In genomic region chr10:104907509-104907908, GRCh38 we compare ENCODE assay signal across 21 cellular contexts.
DNase-seq lines count a peak whose midpoint lies in the region; ATAC-seq, FAIRE-seq and TF ChIP-seq lines count a peak whose summit lies in the region.
"Had no signal": no experiment of that assay in that cellular context is flagged by ENCODE, and none has a peak within 500 bp of the region (broad histone marks: within the 10 kb centered on the region; RNA-seq: fewer than 3 reads in every experiment).

No MANE protein-coding gene starts in this region.

- H4K20me1 ChIP-seq in BLaER1 treated with 17β-estradiol and CSF1 and Interleukin-3, amounts not matched to agents 10 nM and 100 nM = no peaks in the 10 kb centered on the region
- no peaks in the 10 kb centered on the region for H4K20me1 ChIP-seq in GM12878 (ENCODE audit: control insufficient read depth, insufficient read depth)

- no peak overlapping the region for H3K4me3 ChIP-seq in BLaER1 treated with 17β-estradiol and CSF1 and Interleukin-3, amounts not matched to agents 10 nM and 100 nM
- H3K4me3 ChIP-seq in GM12878 (no peak overlapping the region), neuronal stem cell (ENCODE audit: low read length in 2 of 2) (no peak overlapping the region), lower leg skin (ENCODE audit: low read depth, poor library complexity, severe bottlenecking) (no peak overlapping the region)
- H3K4me3 ChIP-seq: HAP-1 had no signal

- H3K36me3 Mint-ChIP-seq in chondrocyte (ENCODE audit: low read depth) = no peaks in the 10 kb centered on the region
- H3K36me3 Mint-ChIP-seq: CD14-positive monocyte; CD8-positive, alpha-beta memory T cell had no signal

- BruUV-seq in GM12878 (replicated peaks; lab: Mats Ljungman, UMichigan) = no TSS peak

- H3K9me3 ChIP-seq in BLaER1 treated with 17β-estradiol and CSF1 and Interleukin-3, amounts not matched to agents 10 nM and 100 nM (replicated peaks in 1 of 11) = no peaks in the 10 kb centered on the region
- H3K9me3 ChIP-seq in GM12878 (replicated peaks; ENCODE audit: control insufficient read depth, insufficient read depth, low read length) (no peaks in the 10 kb centered on the region), neuronal stem cell (replicated peaks in 1 of 2; ENCODE audit: control insufficient read depth in 2 of 2, insufficient read depth in 1 of 2, low read depth in 1 of 2, low read length in 2 of 2) (no peaks in the 10 kb centered on the region)
- H3K9me3 ChIP-seq: HAP-1 had no signal

- H3K4me1 Mint-ChIP-seq in chondrocyte (ENCODE audit: low read depth) = no peaks in the 10 kb centered on the region
- H3K4me1 Mint-ChIP-seq: CD14-positive monocyte; CD8-positive, alpha-beta memory T cell had no signal

- no peak overlapping the region for H4K91ac ChIP-seq in neuronal stem cell (ENCODE audit: low read depth, low read length, poor library complexity)

- no peaks in the 10 kb centered on the region for H3K79me1 ChIP-seq in neuronal stem cell (ENCODE audit: low read depth, low read length)

- no peak overlapping the region for H3K4me3 Mint-ChIP-seq in chondrocyte (ENCODE audit: unreplicated experiment)
- H3K4me3 Mint-ChIP-seq: CD14-positive monocyte; CD4-positive, alpha-beta T cell; CD8-positive, alpha-beta memory T cell; HFFc6 had no signal

- H2AK5ac ChIP-seq in neuronal stem cell (ENCODE audit: low read depth, low read length) = no peak overlapping the region

- DNase-seq in NCI-H69 (lab: John Stamatoyannopoulos, UW) = peak; percentile 21
- DNase-seq in GM12878 (ENCODE audit: low read depth, low spot score) = no peak
- DNase-seq in neuronal stem cell (ENCODE audit: low spot score) = peak; percentile 26
- DNase-seq in sciatic nerve (ENCODE audit: low spot score) = no peak
- DNase-seq in activated effector memory CD4-positive, alpha-beta T cell treated with anti-CD3 and anti-CD28 coated beads, Interleukin-2, amount 50 U/mL, for 16 hours = no peak
- DNase-seq in lower leg skin (ENCODE audit: low spot score in 2 of 2) = no peak
- DNase-seq in chondrocyte (ENCODE audit: low spot score) = no peak
- DNase-seq: CD4-positive, alpha-beta T cell; CD8-positive, alpha-beta memory T cell; DMS 273 treated with DMSO at 0.1 percent for 48 hours; EL; GDM1; GOT3; HFFc6 had no signal

- TF ChIP-seq CTCF in GM12878 (IDR thresholded peaks at IDR 0.05 in 2 of 3, conservative IDR thresholded peaks at IDR 0.05 in 1 of 3; ENCODE audit: control insufficient read depth in 2 of 3, extremely low read depth in 1 of 3, insufficient read depth in 1 of 3, low read depth in 3 of 3, low read length in 3 of 3) = no peak
- TF ChIP-seq CTCF in lower leg skin (IDR thresholded peaks at IDR 0.05) = no peak
- TF ChIP-seq CTCF in chondrocyte (IDR thresholded peaks at IDR 0.05) = no peak

- H2BK15ac ChIP-seq in neuronal stem cell (ENCODE audit: low read length) = no peak overlapping the region

- WGBS in GM12878 (ENCODE audit: insufficient coverage, insufficient replicate concordance, low lambda C conversion rate, missing lambda C conversion rate) = 1% methylated on average over 5 of the region's 5 CpGs
- no CpG with 5 or more reads among the region's 5 CpGs for WGBS in neuronal stem cell (ENCODE audit: extremely low coverage in 2 of 2, insufficient read length in 2 of 2, insufficient replicate concordance in 1 of 2), 2 donors
- WGBS in lower leg skin, 2 donors = 61 to 82% methylated on average over 5 of the region's 5 CpGs

- no peak overlapping the region for H2BK12ac ChIP-seq in neuronal stem cell (ENCODE audit: low read length)

- H3K4me2 ChIP-seq in BLaER1 treated with 17β-estradiol and CSF1 and Interleukin-3, amounts not matched to agents 10 nM and 100 nM = peak overlapping the region in 8 of 11 experiments; percentile 8 to 75 (median 70); a peak in 15 of 22 replicates
- H3K4me2 ChIP-seq in GM12878 (ENCODE audit: control insufficient read depth, insufficient read depth) (no peak overlapping the region), neuronal stem cell (ENCODE audit: insufficient read depth, low read length, poor library complexity, severe bottlenecking) (no peak overlapping the region)

- TF ChIP-seq EP300 in GM12878 (IDR thresholded peaks at IDR 0.05; ENCODE audit: borderline replicate concordance in 1 of 2, control insufficient read depth in 1 of 2, low read depth in 2 of 2, low read length in 2 of 2) = no peak

- CTCF ChIA-PET in GM12878 (lab: Yijun Ruan, JAX) = interaction anchor here (1.3 kb wide), 1 partner anchor 8 kb away, joined by 3 read pairs; no protein-coding TSS in a partner anchor

- intact Hi-C loops in GM12878 (cut with micrococcal nuclease; ENCODE audit: unreplicated experiment) = no loop called here
- intact Hi-C loops in sciatic nerve (cut with DNase I) = no loop called here
- intact Hi-C loops in lower leg skin (cut with DNase I; ENCODE audit: low total_unique reads) = no loop called here

- no peak overlapping the region for H2BK5ac ChIP-seq in neuronal stem cell (ENCODE audit: low read length)

- no peak overlapping the region for H3K18ac ChIP-seq in neuronal stem cell (ENCODE audit: low read length)

- SMC1A ChIA-PET in GM12878 (lab: Charles Lee; ENCODE audit: uncharacterized antibody, unreplicated experiment) = interaction anchor here (1.5 kb wide), 1 partner anchor 16 kb away, joined by 3 read pairs; no protein-coding TSS in a partner anchor

- peaks cover 13 to 42% (median 32%) of the 10 kb centered on the region in 10 experiments for H3K4me1 ChIP-seq in BLaER1 treated with 17β-estradiol and CSF1 and Interleukin-3, amounts not matched to agents 10 nM and 100 nM
- H3K4me1 ChIP-seq in GM12878 (ENCODE audit: control insufficient read depth, insufficient read depth, low read length) (no peaks in the 10 kb centered on the region), neuronal stem cell (ENCODE audit: control insufficient read depth in 2 of 2, insufficient read depth in 1 of 2, low read depth in 1 of 2, low read length in 2 of 2) (peaks cover 4 to 14% of the 10 kb centered on the region in 2 donors)
- H3K4me1 ChIP-seq: HAP-1 had no signal

- H3K4ac ChIP-seq in neuronal stem cell (ENCODE audit: low read length) = no peak overlapping the region

- H3K27me3 Mint-ChIP-seq in chondrocyte (ENCODE audit: low read depth) = peaks cover 3% of the 10 kb centered on the region

- FAIRE-seq in GM12878 (lab: Jason Lieb, UNC) = no peak
- FAIRE-seq: D721Med, GM12891, GM18507, H54 had no signal

- no peaks in the 10 kb centered on the region for H3K27me3 ChIP-seq in BLaER1 treated with 17β-estradiol and CSF1 and Interleukin-3, amounts not matched to agents 10 nM and 100 nM
- no peaks in the 10 kb centered on the region; a peak in 1 of 4 replicates for H3K27me3 ChIP-seq in GM12878 (replicated peaks in 1 of 2; ENCODE audit: control insufficient read depth in 2 of 2, insufficient read depth in 2 of 2, low read length in 1 of 2)
- H3K27me3 ChIP-seq in neuronal stem cell (ENCODE audit: control insufficient read depth in 3 of 3, insufficient read depth in 3 of 3, low read depth in 1 of 3, low read length in 3 of 3) = peaks cover 0 to 4% (median 2%) of the 10 kb centered on the region in 3 experiments

- H3K14ac ChIP-seq in neuronal stem cell (ENCODE audit: low read length) = no peak overlapping the region

- ATAC-seq in GM12878 (0 out of 3 replicates have a peak, but pooled peaks have one; percentile 12), sciatic nerve (no peak)

- H2AFZ ChIP-seq in GM12878 (ENCODE audit: control insufficient read depth, low read depth, low read length) (no peak overlapping the region), neuronal stem cell (ENCODE audit: low read length) (no peak overlapping the region)

- H3K36me3 ChIP-seq in BLaER1 treated with 17β-estradiol and CSF1 and Interleukin-3, amounts not matched to agents 10 nM and 100 nM = no peaks in the 10 kb centered on the region
- H3K36me3 ChIP-seq in GM12878 (ENCODE audit: control insufficient read depth in 2 of 2, insufficient read depth in 2 of 2, low read length in 1 of 2) (no peaks in the 10 kb centered on the region), neuronal stem cell (replicated peaks in 1 of 2; ENCODE audit: control insufficient read depth in 2 of 2, insufficient read depth in 2 of 2, low read length in 2 of 2) (no peaks in the 10 kb centered on the region)
- H3K36me3 ChIP-seq: HAP-1 had no signal

- H3K27ac Mint-ChIP-seq in chondrocyte (ENCODE audit: unreplicated experiment) = no peak overlapping the region
- H3K27ac Mint-ChIP-seq: CD14-positive monocyte; CD4-positive, alpha-beta T cell; CD8-positive, alpha-beta memory T cell; HFFc6 had no signal

- POLR2A ChIA-PET in GM12878 (lab: Charles Lee) = no interaction called here

- no peak overlapping the region for H3K23ac ChIP-seq in neuronal stem cell (ENCODE audit: low read depth, low read length, poor library complexity)

- H4K8ac ChIP-seq in neuronal stem cell (ENCODE audit: low read depth, low read length) = no peak overlapping the region

- in situ Hi-C loops in GM12878 (cut with MboI) = no loop called here

- TF ChIP-seq POLR2A in GM12878 (IDR thresholded peaks at IDR 0.05; ENCODE audit: low read depth, low read length) (no peak), lower leg skin (IDR thresholded peaks at IDR 0.05) (no peak)

- no peaks in the 10 kb centered on the region for H3K79me2 ChIP-seq in GM12878 (ENCODE audit: control insufficient read depth, insufficient read depth, low read length)

- TF ChIP-seq RAD21 in GM12878 (IDR thresholded peaks at IDR 0.05; ENCODE audit: insufficient read depth, low read depth, low read length) = no peak

- no peaks in the 10 kb centered on the region for H3K9me3 Mint-ChIP-seq in chondrocyte (ENCODE audit: low read depth)
- H3K9me3 Mint-ChIP-seq: CD4-positive, alpha-beta T cell had no signal

- RAD21 ChIA-PET in GM12878 (lab: Charles Lee; ENCODE audit: unreplicated experiment) = no interaction called here

- no peak overlapping the region for H3K9ac ChIP-seq in BLaER1 treated with 17β-estradiol and CSF1 and Interleukin-3, amounts not matched to agents 10 nM and 100 nM
- no peak overlapping the region for H3K9ac ChIP-seq in GM12878 (ENCODE audit: control insufficient read depth, insufficient read depth, low read length)
- H3K9ac ChIP-seq in neuronal stem cell (ENCODE audit: low read depth, low read length, poor library complexity) = no peak overlapping the region

- H2BK120ac ChIP-seq in neuronal stem cell (ENCODE audit: low read depth, low read length) = no peak overlapping the region

- no peak overlapping the region for H3K27ac ChIP-seq in BLaER1 treated with 17β-estradiol and CSF1 and Interleukin-3, amounts not matched to agents 10 nM and 100 nM
- H3K27ac ChIP-seq in GM12878 (ENCODE audit: control insufficient read depth, insufficient read depth) = no peak overlapping the region
- no peak overlapping the region for H3K27ac ChIP-seq in neuronal stem cell (replicated peaks; ENCODE audit: low read length)

Comparison
In these comparisons a context has a peak if more than half of its experiments do, and no peak if none do; other contexts are left out.
1. H3K4me2 ChIP-seq: peak in BLaER1 treated with 17β-estradiol and CSF1 and Interleukin-3, amounts not matched to agents 10 nM and 100 nM (8 of 11); none in GM12878 (single experiment) and neuronal stem cell (single experiment).
2. DNase-seq: peak in NCI-H69 (single experiment) and neuronal stem cell (single experiment); none in GM12878 (single experiment), sciatic nerve (single experiment), activated effector memory CD4-positive, alpha-beta T cell treated with anti-CD3 and anti-CD28 coated beads, Interleukin-2, amount 50 U/mL, for 16 hours (single experiment), lower leg skin (0 of 2) and chondrocyte (single experiment).